17 cellular contexts compared by ENCODE assay signal in the genomic region with DNA sequence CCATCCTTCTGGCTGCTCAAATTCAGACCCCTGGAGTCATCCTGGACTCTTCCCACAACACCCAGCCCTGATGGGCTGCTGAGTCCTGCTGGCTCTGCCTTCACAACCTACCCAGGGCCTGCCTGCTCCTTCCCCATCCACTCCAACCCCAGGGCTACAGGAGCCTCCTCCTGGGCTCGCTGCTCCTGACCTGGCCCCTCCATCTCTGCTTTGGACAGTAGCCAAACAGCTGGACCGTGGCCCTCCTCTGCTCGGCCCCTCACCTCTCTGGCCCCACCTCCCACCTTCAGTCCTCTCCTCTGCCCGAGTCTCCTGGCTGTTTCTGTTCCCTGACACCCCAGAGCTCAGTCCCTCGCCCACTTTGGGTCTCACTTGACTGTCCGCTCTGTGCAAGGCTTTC.
"Had no signal": no experiment of that assay in that cellular context is flagged by ENCODE, and none has a peak within 500 bp of the region (broad histone marks: within the 10 kb centered on the region; RNA-seq: fewer than 3 reads in every experiment).

No MANE protein-coding gene starts in this region.

- H3K9me3 ChIP-seq: SK-N-SH, tibial artery had no signal

- H3K4me1 ChIP-seq: tibial artery had no signal

- H3K4me2 ChIP-seq: SK-N-SH had no signal

- H3K27me3 Mint-ChIP-seq: activated CD4-positive, alpha-beta memory T cell treated with anti-CD3 and anti-CD28 coated beads for 36 hours; activated CD4-positive, alpha-beta T cell treated with anti-CD3 and anti-CD28 coated beads for 36 hours; activated naive CD4-positive, alpha-beta T cell treated with anti-CD3 and anti-CD28 coated beads, Interleukin-2, amount 10 ng/mL, durations not matched to agents 7 days and 5 days; activated naive CD8-positive, alpha-beta T cell treated with anti-CD3 and anti-CD28 coated beads, Interleukin-2, amount 50 U/mL, for 24 hours; natural killer cell treated with Interleukin-12 subunit alpha and Interleukin-12 subunit beta and Interleukin-15 and Interleukin-18, amount 100 ng/mL, for 72 hours had no signal

- H3K27ac Mint-ChIP-seq: activated CD4-positive, alpha-beta memory T cell treated with anti-CD3 and anti-CD28 coated beads for 36 hours; activated CD4-positive, alpha-beta T cell treated with anti-CD3 and anti-CD28 coated beads for 36 hours; activated naive CD4-positive, alpha-beta T cell treated with anti-CD3 and anti-CD28 coated beads, Interleukin-2, amount 10 ng/mL, durations not matched to agents 7 days and 5 days; activated naive CD8-positive, alpha-beta T cell treated with anti-CD3 and anti-CD28 coated beads, Interleukin-2, amount 50 U/mL, for 24 hours; activated T-helper 2 cell treated with anti-CD3 and anti-CD28 coated beads, Interferon-gamma antibody, Interleukin-2, Interleukin-4, amounts not matched to agents 10 μg/mL and 5 μg/mL and 100 μg/mL, durations not matched to agents 14 hours and 24 hours and 36 hours; T-helper 2 cell treated with Interferon-gamma antibody and Interleukin-4, amounts not matched to agents 5 μg/mL and 100 μg/mL, for 36 hours had no signal

- H3K4me3 ChIP-seq: tibial artery had no signal

- H3K36me3 Mint-ChIP-seq: activated CD4-positive, alpha-beta memory T cell treated with anti-CD3 and anti-CD28 coated beads for 36 hours; activated naive CD4-positive, alpha-beta T cell treated with anti-CD3 and anti-CD28 coated beads, Interleukin-2, amount 10 ng/mL, durations not matched to agents 7 days and 5 days; natural killer cell treated with Interleukin-12 subunit alpha and Interleukin-12 subunit beta and Interleukin-15 and Interleukin-18, amount 100 ng/mL, for 72 hours had no signal

- DNase-seq: activated CD4-positive, alpha-beta memory T cell treated with anti-CD3 and anti-CD28 coated beads for 36 hours; activated CD4-positive, alpha-beta T cell treated with anti-CD3 and anti-CD28 coated beads for 36 hours; activated naive CD8-positive, alpha-beta T cell treated with anti-CD3 and anti-CD28 coated beads, Interleukin-2, amount 50 U/mL, for 24 hours; activated T-cell treated with anti-CD3 and anti-CD28 coated beads, Interleukin-2, amount 50 U/mL, for 1 hour; anterior cingulate cortex; brain microvascular endothelial cell; cortex of kidney; erythroblast; foreskin melanocyte; kidney glomerular epithelial cell; mesendoderm; SK-N-SH; tibial artery had no signal

- H3K36me3 ChIP-seq: brain microvascular endothelial cell had no signal

- H3K27me3 ChIP-seq: brain microvascular endothelial cell, tibial artery had no signal

- H3K9ac ChIP-seq: SK-N-SH had no signal

- H3K27ac ChIP-seq: brain microvascular endothelial cell, tibial artery had no signal

- H3K9me3 Mint-ChIP-seq: activated CD4-positive, alpha-beta memory T cell treated with anti-CD3 and anti-CD28 coated beads for 36 hours; activated naive CD4-positive, alpha-beta T cell treated with anti-CD3 and anti-CD28 coated beads, Interleukin-2, amount 10 ng/mL, durations not matched to agents 7 days and 5 days; activated naive CD8-positive, alpha-beta T cell treated with anti-CD3 and anti-CD28 coated beads, Interleukin-2, amount 50 U/mL, for 24 hours; activated T-helper 2 cell treated with anti-CD3 and anti-CD28 coated beads, Interferon-gamma antibody, Interleukin-2, Interleukin-4, amounts not matched to agents 10 μg/mL and 5 μg/mL and 100 μg/mL, durations not matched to agents 14 hours and 24 hours and 36 hours; natural killer cell treated with Interleukin-12 subunit alpha and Interleukin-12 subunit beta and Interleukin-15 and Interleukin-18, amount 100 ng/mL, for 72 hours; T-helper 2 cell treated with Interferon-gamma antibody and Interleukin-4, amounts not matched to agents 5 μg/mL and 100 μg/mL, for 36 hours had no signal

- ATAC-seq: activated CD4-positive, alpha-beta T cell treated with anti-CD3 and anti-CD28 coated beads for 36 hours; activated naive CD8-positive, alpha-beta T cell treated with anti-CD3 and anti-CD28 coated beads, Interleukin-2, amount 50 U/mL, for 24 hours had no signal

- H3K4me3 Mint-ChIP-seq: activated CD4-positive, alpha-beta memory T cell treated with anti-CD3 and anti-CD28 coated beads for 36 hours; activated CD4-positive, alpha-beta T cell treated with anti-CD3 and anti-CD28 coated beads for 36 hours; activated naive CD4-positive, alpha-beta T cell treated with anti-CD3 and anti-CD28 coated beads, Interleukin-2, amount 10 ng/mL, durations not matched to agents 7 days and 5 days; activated naive CD8-positive, alpha-beta T cell treated with anti-CD3 and anti-CD28 coated beads, Interleukin-2, amount 50 U/mL, for 24 hours; natural killer cell treated with Interleukin-12 subunit alpha and Interleukin-12 subunit beta and Interleukin-15 and Interleukin-18, amount 100 ng/mL, for 72 hours; T-helper 2 cell treated with Interferon-gamma antibody and Interleukin-4, amounts not matched to agents 5 μg/mL and 100 μg/mL, for 36 hours had no signal

- H3K4me1 Mint-ChIP-seq: activated CD4-positive, alpha-beta T cell treated with anti-CD3 and anti-CD28 coated beads for 36 hours; activated naive CD4-positive, alpha-beta T cell treated with anti-CD3 and anti-CD28 coated beads, Interleukin-2, amount 10 ng/mL, durations not matched to agents 7 days and 5 days; activated naive CD8-positive, alpha-beta T cell treated with anti-CD3 and anti-CD28 coated beads, Interleukin-2, amount 50 U/mL, for 24 hours had no signal
